8 cellular contexts compared by ENCODE assay signal in genomic region chr1:114510235-114511047, GRCh38. TPM values are rescaled to one million over a fixed set of nuclear protein-coding genes. Genes with fewer than 3 reads are reported as not detected.
DNase-seq lines count a peak whose midpoint lies in the region; ATAC-seq and TF ChIP-seq lines count a peak whose summit lies in the region.

No MANE protein-coding gene starts in this region.

- CTCF ChIA-PET in naive thymus-derived CD4-positive, alpha-beta T cell (lab: Charles Lee) = no interaction called here

- H3K9me3 ChIP-seq in esophagus muscularis mucosa = no peaks in the 10 kb centered on the region
- H3K9me3 ChIP-seq in naive thymus-derived CD4-positive, alpha-beta T cell (ENCODE audit: control insufficient read depth in 2 of 3, low read length in 3 of 3) = no peaks in the 10 kb centered on the region
- H3K9me3 ChIP-seq in testis = no peaks in the 10 kb centered on the region

- peaks cover 0 to 7% (median 0%) of the 10 kb centered on the region in 5 donors for H3K27me3 Mint-ChIP-seq in naive thymus-derived CD4-positive, alpha-beta T cell

- no peaks in the 10 kb centered on the region for H3K9me3 Mint-ChIP-seq in naive thymus-derived CD4-positive, alpha-beta T cell

- H3K4me1 ChIP-seq in esophagus muscularis mucosa (peaks cover 18 to 54% (median 44%) of the 10 kb centered on the region in 4 donors), testis (peaks cover 19% of the 10 kb centered on the region)
- H3K4me1 ChIP-seq in naive thymus-derived CD4-positive, alpha-beta T cell (ENCODE audit: control insufficient read depth in 2 of 2, insufficient read depth in 2 of 2, low read length in 2 of 2) = peaks cover 22 to 29% of the 10 kb centered on the region in 2 donors

- no peak for TF ChIP-seq CTCF in esophagus muscularis mucosa (IDR thresholded peaks at IDR 0.05)
- TF ChIP-seq CTCF in testis (IDR thresholded peaks at IDR 0.05) = no peak

- peaks cover 0 to 18% (median 5%) of the 10 kb centered on the region in 5 donors for H3K36me3 Mint-ChIP-seq in naive thymus-derived CD4-positive, alpha-beta T cell

- DNase-seq in activated gamma-delta T cell treated with Interleukin-2 at 50 U/mL for 16 hours (peak; percentile 35), activated gamma-delta T cell (lab: John Stamatoyannopoulos, UW) (no peak), NCI-H460 (ENCODE audit: extremely low read depth, low read depth) (peak; percentile 1), esophagus muscularis mucosa (ENCODE audit: extremely low spot score) (no peak), testis (peak; percentile 67)
- peak; percentile 3 for DNase-seq in activated CD8-positive, alpha-beta memory T cell treated with anti-CD3 and anti-CD28 coated beads, Interleukin-2, amount 50 U/mL, for 1 hour (ENCODE audit: extremely low read depth)
- DNase-seq in naive thymus-derived CD4-positive, alpha-beta T cell = peak in 8 of 9 donors; percentile 16 to 57 (median 36)

- no peak for TF ChIP-seq POLR2A in esophagus muscularis mucosa (IDR thresholded peaks at IDR 0.05; ENCODE audit: low read depth)
- TF ChIP-seq POLR2A in testis (IDR thresholded peaks at IDR 0.05) = no peak

- peak; percentile 51 for ATAC-seq in HG02943 (IDR thresholded peaks at IDR 0.05; ENCODE audit: low read depth, unreplicated experiment)
- peak; percentile 63 for ATAC-seq in naive thymus-derived CD4-positive, alpha-beta T cell

- intact Hi-C loops in esophagus muscularis mucosa (cut with DNase I) (loop anchor here (5.0 kb wide), 4 partner anchors 67 to 207 kb away; partner anchors contain the start of gene NRAS), testis (cut with DNase I; ENCODE audit: low total_unique reads) (no loop called here)
- intact Hi-C loops in naive thymus-derived CD4-positive, alpha-beta T cell (cut with micrococcal nuclease) = loop anchor here (1.0 to 10.0 kb wide), 18 partner anchors 28 to 1554 kb away; partner anchors contain the start of genes BCAS2 (in 2 of the 2), CSDE1 (in 2 of the 2), MAGI3 (in 2 of the 2) and NRAS (in 2 of the 2)

- H3K27me3 ChIP-seq in esophagus muscularis mucosa = no peaks in the 10 kb centered on the region
- H3K27me3 ChIP-seq in naive thymus-derived CD4-positive, alpha-beta T cell (ENCODE audit: control insufficient read depth in 2 of 2, insufficient read depth in 2 of 2, low read length in 2 of 2) = no peaks in the 10 kb centered on the region
- H3K27me3 ChIP-seq in testis = no peaks in the 10 kb centered on the region

- no peaks in the 10 kb centered on the region for H3K36me3 ChIP-seq in esophagus muscularis mucosa
- peaks cover 0 to 19% (median 0%) of the 10 kb centered on the region in 3 experiments for H3K36me3 ChIP-seq in naive thymus-derived CD4-positive, alpha-beta T cell (ENCODE audit: control insufficient read depth in 2 of 3, insufficient read depth in 3 of 3, low read length in 3 of 3)
- no peaks in the 10 kb centered on the region for H3K36me3 ChIP-seq in testis (ENCODE audit: low read depth, missing control alignments)

- H3K27ac ChIP-seq in esophagus muscularis mucosa (replicated peaks in 1 of 4) (peak overlapping the region; percentile 95 to 98 (median 98)), testis (peak overlapping the region; percentile 86 to 93)
- H3K27ac ChIP-seq in naive thymus-derived CD4-positive, alpha-beta T cell (ENCODE audit: low read depth, low read length) = peak overlapping the region; percentile 100

- 1% methylated on average over 14 of the region's 75 CpGs for WGBS in esophagus muscularis mucosa
- WGBS in testis, 2 donors = 1% methylated on average over 9 to 59 of the region's 75 CpGs

- H3K4me3 ChIP-seq in esophagus muscularis mucosa = peak overlapping the region; percentile 81 to 100 (median 98)
- H3K4me3 ChIP-seq in naive thymus-derived CD4-positive, alpha-beta T cell (ENCODE audit: low read length) = peak overlapping the region; percentile 66
- H3K4me3 ChIP-seq in testis = peak overlapping the region; percentile 92 to 95

- peak overlapping the region; percentile 29 to 100 (median 90) for H3K27ac Mint-ChIP-seq in naive thymus-derived CD4-positive, alpha-beta T cell

- no peak for TF ChIP-seq EP300 in esophagus muscularis mucosa (IDR thresholded peaks at IDR 0.05)

- H3K4me3 Mint-ChIP-seq in naive thymus-derived CD4-positive, alpha-beta T cell = peak overlapping the region; percentile 86 to 99 (median 97)

- POLR2A ChIA-PET in naive thymus-derived CD4-positive, alpha-beta T cell (lab: Charles Lee) = interaction anchor here (0.6 to 3.1 kb wide), 17 partner anchors 14 to 710 kb away, joined by 3 to 20 read pairs (median 4); partner anchors contain the start of genes BCAS2, CSDE1, DENND2C and SIKE1

- peaks cover 45 to 69% (median 56%) of the 10 kb centered on the region in 7 donors for H3K4me1 Mint-ChIP-seq in naive thymus-derived CD4-positive, alpha-beta T cell

RNA-seq across cellular contexts. Expression of gene TRIM33, which starts 0.6 kb away (rescaled TPM):
- total RNA-seq in NCI-H460 (2014; rRNA removed; shearing (Covaris generic)) = 15.2 and 18.4 TPM in 2 replicates
- 10.4 and 16.2 TPM in 2 replicates for polyA plus RNA-seq in NCI-H460 (2014; cell fraction: nucleus; rRNA removed)
- 10 to 100 TPM; 28.0 to 36.6 (median 29.5) TPM for total RNA-seq in esophagus muscularis mucosa
- total RNA-seq in naive thymus-derived CD4-positive, alpha-beta T cell = 10 to 100 TPM; 43.8 to 57.6 (median 51.1) TPM
- 10 to 100 TPM; 28.7 to 45.4 TPM for polyA plus RNA-seq in naive thymus-derived CD4-positive, alpha-beta T cell
- 10 to 100 TPM; 63.7 to 88.7 TPM for total RNA-seq in testis
- 67.9 TPM for polyA plus RNA-seq in testis (ENCODE audit: insufficient read depth, low read depth, low replicate concordance)

Comparison
In these comparisons a context has a peak if more than half of its experiments do, and no peak if none do; other contexts are left out.
1. DNase-seq: peak in activated gamma-delta T cell treated with Interleukin-2 at 50 U/mL for 16 hours (single experiment), NCI-H460 (single experiment), activated CD8-positive, alpha-beta memory T cell treated with anti-CD3 and anti-CD28 coated beads, Interleukin-2, amount 50 U/mL, for 1 hour (single experiment), naive thymus-derived CD4-positive, alpha-beta T cell (8 of 9) and testis (single experiment); none in activated gamma-delta T cell (single experiment) and esophagus muscularis mucosa (single experiment).
2. Peak in every context shown above with its lines, with median percentiles within 50 percentile points of each other: H3K27ac ChIP-seq and H3K4me3 ChIP-seq.